ENCODE assay signal across 8 cellular contexts in genomic region chr17:36705651-36706436, GRCh38.
DNase-seq lines count a peak whose midpoint lies in the region; ATAC-seq and TF ChIP-seq lines count a peak whose summit lies in the region.

No MANE protein-coding gene starts in this region.

- ATAC-seq in HG03469 (IDR thresholded peaks at IDR 0.05; ENCODE audit: unreplicated experiment), result no peak

- H3K4me3 ChIP-seq in KMS-11 (IDR thresholded peaks at IDR 0.05; ENCODE audit: insufficient read depth, low read depth, low read length), result no peak overlapping the region

- H3K79me2 ChIP-seq in KMS-11 (ENCODE audit: insufficient read depth, low read depth), result no peaks in the 10 kb centered on the region

- DNase-seq in DMS153 treated with DMSO at 0.1 percent for 48 hours (lab: John Stamatoyannopoulos, UW; ENCODE audit: unreplicated experiment), result peak; percentile 50
- peak; percentile 78 for DNase-seq in OCI-M1 (lab: John Stamatoyannopoulos, UW)
- peak; percentile 22 to 23 for DNase-seq in activated T-helper 1 cell treated with anti-CD3 and anti-CD28 coated beads, Interleukin-2, amount 50 U/mL, for 16 hours (ENCODE audit: low read depth in 1 of 2, low spot score in 1 of 2)
- DNase-seq in glomerular visceral epithelial cell (ENCODE audit: extremely low spot score), result peak; percentile 62
- peak; percentile 30 to 41 for DNase-seq in stimulated activated CD4-positive, alpha-beta T cell treated with anti-CD3 and anti-CD28 coated beads, Interleukin-1b, Interleukin-23, amount 100 ng/mL, for 4 hours (ENCODE audit: low read depth in 2 of 2)
- DNase-seq in NCI-H446 treated with DMSO at 0.1 percent for 48 hours (lab: John Stamatoyannopoulos, UW), result no peak

- no peak overlapping the region for H3K9ac ChIP-seq in KMS-11

- H3K36me3 ChIP-seq in KMS-11 (ENCODE audit: insufficient read depth), result no peaks in the 10 kb centered on the region

- no peak overlapping the region for H3K27ac ChIP-seq in KMS-11

- peak; percentile 77 for TF ChIP-seq CTCF in KMS-11 (conservative IDR thresholded peaks at IDR 0.05; ENCODE audit: low read depth, low read length)

- no peaks in the 10 kb centered on the region for H3K27me3 ChIP-seq in KMS-11 (ENCODE audit: insufficient read depth, low read depth)

- no peak overlapping the region for H3K4me2 ChIP-seq in KMS-11

- H3K4me1 ChIP-seq in KMS-11 (ENCODE audit: low read depth, poor library complexity, severe bottlenecking), result no peaks in the 10 kb centered on the region

- no peak overlapping the region for H2AFZ ChIP-seq in KMS-11 (ENCODE audit: low read depth)

- H4K20me1 ChIP-seq in KMS-11 (ENCODE audit: insufficient read depth), result no peaks in the 10 kb centered on the region
